ENCODE assay signal across 9 cellular contexts in genomic region chr12:94769040-94769420, GRCh38.
A peak's percentile ranks its signal among the peaks of the same experiment; 100 is the strongest.
DNase-seq lines count a peak whose midpoint lies in the region; ATAC-seq and TF ChIP-seq lines count a peak whose summit lies in the region.
"Had no signal": no experiment of that assay in that cellular context is flagged by ENCODE, and none has a peak within 500 bp of the region (broad histone marks: within the 10 kb centered on the region; RNA-seq: fewer than 3 reads in every experiment).

No MANE protein-coding gene starts in this region.

- POLR2A ChIA-PET in activated B cell treated with CpG ODN at 0.5 μM for 24 hours (lab: Charles Lee): interaction anchor here (0.5 to 4.2 kb wide), 9 partner anchors 15 to 1327 kb away, joined by 3 to 43 read pairs (median 4); no protein-coding TSS in a partner anchor
- POLR2A ChIA-PET in MCF 10A (lab: Yijun Ruan, JAX): no interaction called here

- CTCF ChIA-PET in activated B cell treated with CpG ODN at 0.5 μM for 24 hours (lab: Charles Lee) (interaction anchor here (1.2 to 2.7 kb wide), 5 partner anchors 16 to 105 kb away, joined by 3 to 31 read pairs (median 7); no protein-coding TSS in a partner anchor), MCF 10A (lab: Yijun Ruan, JAX) (no interaction called here)

- intact Hi-C loops in activated B cell treated with CpG ODN at 0.5 μM for 24 hours (cut with micrococcal nuclease): loop anchor here (1.0 to 10.0 kb wide), 11 partner anchors 14 to 564 kb away; partner anchors contain the start of genes FGD6, NDUFA12, NR2C1 and VEZT
- intact Hi-C loops in MCF 10A (cut with micrococcal nuclease): loop anchor here (10.0 kb wide), 1 partner anchor 566 kb away; no protein-coding TSS in a partner anchor

- no TSS peak for BruUV-seq in MCF 10A (replicated peaks; lab: Mats Ljungman, UMichigan)

- peaks cover 2 to 6% of the 10 kb centered on the region in 2 donors for H3K9me3 ChIP-seq in right atrium auricular region

- H3K4me1 Mint-ChIP-seq in activated B cell treated with CpG ODN at 0.5 μM for 24 hours: peaks cover 68% of the 10 kb centered on the region
- H3K4me1 Mint-ChIP-seq in MCF 10A (ENCODE audit: insufficient read depth, unreplicated experiment): no peaks in the 10 kb centered on the region

- H3K4me1 ChIP-seq in right atrium auricular region: peaks cover 0 to 8% of the 10 kb centered on the region in 2 donors

- peak overlapping the region; percentile 98 for H3K27ac Mint-ChIP-seq in activated B cell treated with CpG ODN at 0.5 μM for 24 hours
- H3K27ac Mint-ChIP-seq in MCF 10A (ENCODE audit: low read depth, unreplicated experiment): no peak overlapping the region

- ATAC-seq in GM19452 (IDR thresholded peaks at IDR 0.05; ENCODE audit: unreplicated experiment) (peak; percentile 92), HG03095 (IDR thresholded peaks at IDR 0.05; ENCODE audit: unreplicated experiment) (peak; percentile 78), activated B cell treated with CpG ODN at 0.5 μM for 24 hours (ENCODE audit: low read depth) (peak; percentile 86)

- H3K27me3 ChIP-seq in GM06990 (replicated peaks; ENCODE audit: control insufficient read depth, insufficient read depth, low read length) (no peaks in the 10 kb centered on the region), right atrium auricular region (no peaks in the 10 kb centered on the region)

- DNase-seq in GM06990 (ENCODE audit: extremely low read depth, insufficient read length) (peak; percentile 61), activated B cell treated with CpG ODN at 0.5 μM for 24 hours (peak; percentile 26), DMS153 treated with DMSO at 0.1 percent for 48 hours (lab: John Stamatoyannopoulos, UW; ENCODE audit: unreplicated experiment) (no peak), MCF 10A (ENCODE audit: unreplicated experiment) (no peak), right atrium auricular region (ENCODE audit: low spot score) (no peak), coronary artery (ENCODE audit: low spot score) (no peak)

- H3K4me3 Mint-ChIP-seq in activated B cell treated with CpG ODN at 0.5 μM for 24 hours: peak overlapping the region; percentile 86
- H3K4me3 Mint-ChIP-seq in MCF 10A (ENCODE audit: unreplicated experiment): no peak overlapping the region

- H3K27me3 Mint-ChIP-seq in activated B cell treated with CpG ODN at 0.5 μM for 24 hours: no peaks in the 10 kb centered on the region
- peaks cover 36% of the 10 kb centered on the region for H3K27me3 Mint-ChIP-seq in MCF 10A (ENCODE audit: insufficient read depth, unreplicated experiment)

- H3K36me3 Mint-ChIP-seq in activated B cell treated with CpG ODN at 0.5 μM for 24 hours (ENCODE audit: low read depth): peaks cover 2% of the 10 kb centered on the region
- no peaks in the 10 kb centered on the region for H3K36me3 Mint-ChIP-seq in MCF 10A (ENCODE audit: insufficient read depth, unreplicated experiment)

- H3K9me3 Mint-ChIP-seq in activated B cell treated with CpG ODN at 0.5 μM for 24 hours (no peaks in the 10 kb centered on the region), MCF 10A (ENCODE audit: unreplicated experiment) (no peaks in the 10 kb centered on the region)

- TF ChIP-seq CTCF in GM06990 (IDR thresholded peaks at IDR 0.05; ENCODE audit: insufficient read depth, low read length, poor library complexity, severe bottlenecking) (no peak), activated B cell treated with CpG ODN at 0.5 μM for 24 hours (IDR thresholded peaks at IDR 0.05) (no peak), MCF 10A (IDR thresholded peaks at IDR 0.05; ENCODE audit: unreplicated experiment) (no peak), right atrium auricular region (IDR thresholded peaks at IDR 0.05) (no peak), coronary artery (IDR thresholded peaks at IDR 0.05) (no peak)

- no peak overlapping the region for H3K27ac ChIP-seq in right atrium auricular region
- H3K27ac ChIP-seq in coronary artery: no peak overlapping the region
- H3K27ac ChIP-seq: C4-2B had no signal

- H3K36me3 ChIP-seq in GM06990 (ENCODE audit: control insufficient read depth, insufficient read depth, low read length) (no peaks in the 10 kb centered on the region; the same call in 1 of the 2 replicates), right atrium auricular region (no peaks in the 10 kb centered on the region)

- H3K4me3 ChIP-seq in GM06990 (replicated peaks; ENCODE audit: low read depth, low read length) (peak overlapping the region; percentile 45), right atrium auricular region (no peak overlapping the region), coronary artery (no peak overlapping the region)

Comparison
In these comparisons a context has a peak if more than half of its experiments do, and no peak if none do; other contexts are left out.
1. DNase-seq: peak in GM06990 (single experiment) and activated B cell treated with CpG ODN at 0.5 μM for 24 hours (single experiment); none in DMS153 treated with DMSO at 0.1 percent for 48 hours (single experiment), MCF 10A (single experiment), right atrium auricular region (single experiment) and coronary artery (single experiment).
2. Peak in every context shown above with its lines, with median percentiles within 50 percentile points of each other: ATAC-seq.